In the genomic region with DNA sequence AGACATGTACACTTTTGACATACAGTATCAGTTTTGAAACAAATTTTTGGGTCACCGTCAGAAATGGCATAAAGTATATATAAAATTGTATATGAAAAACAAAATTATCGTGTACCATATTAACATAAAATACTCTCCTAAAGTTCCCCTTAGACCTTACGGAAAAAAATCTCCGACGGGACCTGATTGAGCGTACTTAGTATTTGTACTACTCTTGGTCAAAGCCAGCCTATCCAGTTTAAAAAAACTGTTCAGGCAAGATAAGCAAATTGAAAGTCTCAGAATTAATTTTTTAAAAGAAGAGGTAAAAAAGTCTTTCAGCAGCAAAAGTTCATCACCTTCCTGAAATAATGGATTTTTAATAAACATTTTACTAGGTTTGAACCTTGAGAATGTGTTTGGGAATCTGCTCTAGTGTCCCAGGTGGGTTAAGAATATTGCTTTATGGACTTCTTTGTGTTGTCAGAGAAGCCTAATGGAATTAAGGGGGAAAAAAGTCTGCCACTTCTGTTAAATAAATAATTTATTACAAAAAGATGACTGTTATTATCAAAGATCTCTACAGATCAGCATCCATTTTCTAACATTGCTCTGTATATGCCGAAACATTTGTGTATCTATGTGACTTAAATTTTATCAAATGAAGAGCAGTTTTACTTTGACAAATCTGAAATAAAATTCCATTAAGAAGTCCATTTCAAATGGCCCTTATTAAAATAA, we compare ENCODE assay signal across 17 cellular contexts. TPM values are rescaled to one million over a fixed set of nuclear protein-coding genes. Genes with fewer than 3 reads are reported as not detected.
DNase-seq lines count a peak whose midpoint lies in the region; ATAC-seq and TF ChIP-seq lines count a peak whose summit lies in the region.
"Had no signal": no experiment of that assay in that cellular context is flagged by ENCODE, and none has a peak within 500 bp of the region (broad histone marks: within the 10 kb centered on the region; RNA-seq: fewer than 3 reads in every experiment).

No MANE protein-coding gene starts in this region.

- 88 to 91% methylated on average over 7 of the region's 7 CpGs for WGBS in transverse colon (ENCODE audit: low coverage in 1 of 2), 2 donors

- H3K9me3 Mint-ChIP-seq in MCF 10A (ENCODE audit: unreplicated experiment) (no peaks in the 10 kb centered on the region), nephron (no peaks in the 10 kb centered on the region), HFFc6 (no peaks in the 10 kb centered on the region)
- H3K9me3 Mint-ChIP-seq: activated T-helper 1 cell treated with anti-CD3 and anti-CD28 coated beads, Interleukin-12 subunit alpha, Interleukin-12 subunit beta, Interleukin-2, Interleukin-4 antibody, amounts not matched to agents 30 ng/mL and 10 ng/mL and 1 ng/mL, durations not matched to agents 14 hours and 24 hours and 36 hours had no signal

- ATAC-seq in HG03139 (IDR thresholded peaks at IDR 0.05; ENCODE audit: unreplicated experiment) (no peak), HG03571 (IDR thresholded peaks at IDR 0.05; ENCODE audit: unreplicated experiment) (no peak)
- ATAC-seq: activated CD8-positive, alpha-beta T cell treated with anti-CD3 and anti-CD28 coated beads, Interleukin-2, amount 10 ng/mL, durations not matched to agents 7 days and 5 days; esophagus mucosa had no signal

- TF ChIP-seq POLR2A in breast epithelium (IDR thresholded peaks at IDR 0.05) (no peak), transverse colon (IDR thresholded peaks at IDR 0.05) (no peak)

- H3K36me3 Mint-ChIP-seq in MCF 10A (ENCODE audit: insufficient read depth, unreplicated experiment) = no peaks in the 10 kb centered on the region
- H3K36me3 Mint-ChIP-seq in nephron (ENCODE audit: low read depth) = peaks cover 6% of the 10 kb centered on the region
- no peaks in the 10 kb centered on the region for H3K36me3 Mint-ChIP-seq in HFFc6 (ENCODE audit: low read depth)

- peaks cover 19% of the 10 kb centered on the region for H3K4me1 Mint-ChIP-seq in MCF 10A (ENCODE audit: insufficient read depth, unreplicated experiment)
- peaks cover 33% of the 10 kb centered on the region for H3K4me1 Mint-ChIP-seq in nephron
- H3K4me1 Mint-ChIP-seq in HFFc6 (ENCODE audit: low read depth) = peaks cover 33% of the 10 kb centered on the region

- peak overlapping the region; percentile 20 to 87 for H3K27ac ChIP-seq in breast epithelium
- peak overlapping the region in 58 of 59 donors; percentile 9 to 89 (median 80) for H3K27ac ChIP-seq in dorsolateral prefrontal cortex
- peak overlapping the region in 3 of 4 donors; percentile 75 to 83 (median 79) for H3K27ac ChIP-seq in transverse colon
- H3K27ac ChIP-seq: PC-9 had no signal

- intact Hi-C loops in breast epithelium (cut with DNase I; ENCODE audit: low total_unique reads) (no loop called here), MCF 10A (cut with micrococcal nuclease) (loop anchor here (5.0 kb wide), 1 partner anchor 49 kb away; the partner anchor contains the start of gene ZBTB20), dorsolateral prefrontal cortex (cut with DNase I) (loop anchor here (10.0 kb wide), 2 partner anchors 644 to 714 kb away; no protein-coding TSS in a partner anchor), transverse colon (cut with DNase I; ENCODE audit: low total_unique reads) (no loop called here)

- H3K36me3 ChIP-seq in breast epithelium = no peaks in the 10 kb centered on the region
- H3K36me3 ChIP-seq in transverse colon = no peaks in the 10 kb centered on the region
- H3K36me3 ChIP-seq: colonic mucosa, neutrophil had no signal

- CTCF ChIA-PET in MCF 10A (lab: Yijun Ruan, JAX) = no interaction called here

- no peak for TF ChIP-seq EP300 in transverse colon (IDR thresholded peaks at IDR 0.05; ENCODE audit: low read depth)

- in situ Hi-C loops in transverse colon (cut with MboI; ENCODE audit: low pct_ligation_motif_present in 1 of 4, low pct_unique_long_range_greater_than_20kb in 1 of 4, low sequenced_read_pairs in 3 of 4) = loop anchor here in 1 of 4 donors (25.0 kb wide), 1 partner anchor 261 kb away; no protein-coding TSS in a partner anchor

- no peak overlapping the region for H3K4me3 Mint-ChIP-seq in MCF 10A (ENCODE audit: unreplicated experiment)
- H3K4me3 Mint-ChIP-seq in nephron = peak overlapping the region; percentile 62 to 82 (median 75)
- H3K4me3 Mint-ChIP-seq in HFFc6 = no peak overlapping the region; the same call in 1 of the 2 replicates
- H3K4me3 Mint-ChIP-seq: activated T-helper 1 cell treated with anti-CD3 and anti-CD28 coated beads, Interleukin-12 subunit alpha, Interleukin-12 subunit beta, Interleukin-2, Interleukin-4 antibody, amounts not matched to agents 30 ng/mL and 10 ng/mL and 1 ng/mL, durations not matched to agents 14 hours and 24 hours and 36 hours had no signal

- TF ChIP-seq CTCF in breast epithelium (IDR thresholded peaks at IDR 0.05) (no peak), MCF 10A (IDR thresholded peaks at IDR 0.05; ENCODE audit: unreplicated experiment) (no peak), dorsolateral prefrontal cortex (IDR thresholded peaks at IDR 0.05 in 54 of 56, conservative IDR thresholded peaks at IDR 0.05 in 2 of 56; ENCODE audit: low read depth in 1 of 56, partially characterized antibody in 56 of 56) (no peak), nephron (IDR thresholded peaks at IDR 0.05; ENCODE audit: unreplicated experiment in 3 of 3) (no peak), transverse colon (IDR thresholded peaks at IDR 0.05) (no peak), HFFc6 (IDR thresholded peaks at IDR 0.05) (no peak)

- BruUV-seq in MCF 10A (replicated peaks; lab: Mats Ljungman, UMichigan) = no TSS peak

- no peaks in the 10 kb centered on the region for H3K27me3 ChIP-seq in breast epithelium
- H3K27me3 ChIP-seq in dorsolateral prefrontal cortex = no peaks in the 10 kb centered on the region
- H3K27me3 ChIP-seq in transverse colon = no peaks in the 10 kb centered on the region
- H3K27me3 ChIP-seq: colonic mucosa, neutrophil had no signal

- no peak overlapping the region for H3K27ac Mint-ChIP-seq in MCF 10A (ENCODE audit: low read depth, unreplicated experiment)
- H3K27ac Mint-ChIP-seq in nephron = peak overlapping the region in 2 of 3 experiments; percentile 92 to 93
- H3K27ac Mint-ChIP-seq in HFFc6 = no peak overlapping the region
- H3K27ac Mint-ChIP-seq: activated T-helper 1 cell treated with anti-CD3 and anti-CD28 coated beads, Interleukin-12 subunit alpha, Interleukin-12 subunit beta, Interleukin-2, Interleukin-4 antibody, amounts not matched to agents 30 ng/mL and 10 ng/mL and 1 ng/mL, durations not matched to agents 14 hours and 24 hours and 36 hours had no signal

- no peaks in the 10 kb centered on the region for H3K27me3 Mint-ChIP-seq in MCF 10A (ENCODE audit: insufficient read depth, unreplicated experiment)
- no peaks in the 10 kb centered on the region for H3K27me3 Mint-ChIP-seq in nephron (ENCODE audit: low read depth)
- H3K27me3 Mint-ChIP-seq in HFFc6 (ENCODE audit: insufficient read depth) = no peaks in the 10 kb centered on the region

- POLR2A ChIA-PET in MCF 10A (lab: Yijun Ruan, JAX) = interaction anchor here (1.6 to 4.5 kb wide), 2 partner anchors 48 to 49 kb away, joined by 15 to 49 read pairs; partner anchors contain the start of gene ZBTB20

- H3K4me3 ChIP-seq in breast epithelium (peak overlapping the region; percentile 0 to 61 (median 50)), dorsolateral prefrontal cortex (peak overlapping the region; percentile 1 to 67 (median 49)), transverse colon (no peak overlapping the region)
- H3K4me3 ChIP-seq: PC-9 had no signal

- DNase-seq in breast epithelium (ENCODE audit: low spot score in 2 of 2) = no peak
- DNase-seq in MCF 10A (ENCODE audit: unreplicated experiment) = no peak
- DNase-seq in dorsolateral prefrontal cortex = no peak
- no peak for DNase-seq in transverse colon
- no peak for DNase-seq in HFFc6
- DNase-seq: activated CD8-positive, alpha-beta T cell treated with anti-CD3 and anti-CD28 coated beads, Interleukin-2, amount 10 ng/mL, durations not matched to agents 7 days and 5 days; colonic mucosa; NCI-H187; NCI-H510A treated with DMSO at 0.1 percent for 48 hours; PC-9; stimulated activated naive CD4-positive, alpha-beta T cell treated with Interleukin-2 at 50 U/mL for 16 hours had no signal

- H3K4me1 ChIP-seq in breast epithelium (peaks cover 0 to 15% of the 10 kb centered on the region in 2 donors), transverse colon (peaks cover 3 to 48% (median 21%) of the 10 kb centered on the region in 4 donors)
- H3K4me1 ChIP-seq: colonic mucosa had no signal

- H3K9me3 ChIP-seq in breast epithelium (no peaks in the 10 kb centered on the region), transverse colon (no peaks in the 10 kb centered on the region)
- H3K9me3 ChIP-seq: colonic mucosa, neutrophil had no signal

RNA-seq across cellular contexts. Expression of gene ZBTB20, which starts 48.6 kb away (rescaled TPM):
- total RNA-seq in breast epithelium (100 to 1,000 TPM in 2 of 3 donors, 10 to 100 TPM in 1; 62.9 to 150 (median 109) TPM), MCF 10A (2022) (10.7 and 11.6 TPM in 2 replicates), dorsolateral prefrontal cortex (100 to 1,000 TPM in 41 of 120 experiments, 10 to 100 TPM in 79; 52.0 to 199 (median 89.0) TPM), transverse colon (10 to 100 TPM; 44.6 to 50.5 (median 46.4) TPM)
- total RNA-seq in HFFc6 (2021; fragmentation: NEBNext Ultra II Directional; extraction: Animal tissue kit (Norgen Biotek cat#: 25700)) = 10 to 100 TPM in 4 of 6 experiments, 1 to 10 TPM in 2; 8.0 to 14.1 (median 10.4) TPM

Comparison
In these comparisons a context has a peak if more than half of its experiments do, and no peak if none do; other contexts are left out.
1. intact Hi-C loops: an anchor here in MCF 10A (5.0 kb wide) and dorsolateral prefrontal cortex (10.0 kb wide); none called in breast epithelium and transverse colon.
2. H3K4me3 ChIP-seq: peak in breast epithelium (3 of 3) and dorsolateral prefrontal cortex (59 of 59); none in transverse colon (0 of 4).
3. H3K27ac Mint-ChIP-seq: peak in nephron (2 of 3); none in MCF 10A (single experiment) and HFFc6 (single experiment).
4. H3K4me3 Mint-ChIP-seq: peak in nephron (3 of 3); none in MCF 10A (single experiment) and HFFc6 (single experiment).
5. Peak in every context shown above with its lines, with median percentiles within 50 percentile points of each other: H3K27ac ChIP-seq.